In genomic region chr22:29341849-29342127, GRCh38 we compare ENCODE assay signal across 16 cellular contexts.
"Had no signal": no experiment of that assay in that cellular context is flagged by ENCODE, and none has a peak within 500 bp of the region (broad histone marks: within the 10 kb centered on the region; RNA-seq: fewer than 3 reads in every experiment).

No MANE protein-coding gene starts in this region.

- H3K4me1 Mint-ChIP-seq: endodermal cell had no signal

- H3K27me3 Mint-ChIP-seq: activated naive CD8-positive, alpha-beta T cell; natural killer cell treated with Interleukin-12 subunit alpha and Interleukin-12 subunit beta and Interleukin-15 and Interleukin-18, amount 100 ng/mL, for 72 hours; progenitor cell of endocrine pancreas had no signal

- H3K9me3 ChIP-seq: testis had no signal

- H3K9me3 Mint-ChIP-seq: activated T-cell treated with anti-CD3 and anti-CD28 coated beads, Interleukin-2, amount 50 U/mL, for 72 hours; endodermal cell; natural killer cell treated with Interleukin-12 subunit alpha and Interleukin-12 subunit beta and Interleukin-15 and Interleukin-18, amount 100 ng/mL, for 72 hours; T-helper 1 cell treated with Interleukin-12 subunit alpha and Interleukin-12 subunit beta and Interleukin-4 antibody, amounts not matched to agents 30 μg/mL and 1 μg/mL, for 36 hours had no signal

- DNase-seq: activated CD4-positive, alpha-beta T cell treated with anti-CD3 and anti-CD28 coated beads, Interleukin-2, amount 50 U/mL, for 1 hour; activated T-cell treated with anti-CD3 and anti-CD28 coated beads, Interleukin-2, amount 50 U/mL, for 72 hours; endodermal cell; foreskin fibroblast; left colon; nucleus accumbens; testis had no signal

- ATAC-seq: activated CD4-positive, CD25-positive, alpha-beta regulatory T cell treated with anti-CD3 and anti-CD28 coated beads, Interleukin-2, amount 50 U/mL, for 24 hours; activated T-cell treated with anti-CD3 and anti-CD28 coated beads, Interleukin-2, amount 50 U/mL, for 72 hours; left colon; natural killer cell treated with Interleukin-12 subunit alpha and Interleukin-12 subunit beta and Interleukin-15 and Interleukin-18, amount 100 ng/mL, for 72 hours had no signal

- H3K27me3 ChIP-seq: hepatocyte, testis had no signal

- H3K27ac Mint-ChIP-seq: activated naive CD8-positive, alpha-beta T cell; activated T-cell treated with anti-CD3 and anti-CD28 coated beads, Interleukin-2, amount 50 U/mL, for 72 hours; natural killer cell treated with Interleukin-12 subunit alpha and Interleukin-12 subunit beta and Interleukin-15 and Interleukin-18, amount 100 ng/mL, for 72 hours; progenitor cell of endocrine pancreas; T-helper 1 cell treated with Interleukin-12 subunit alpha and Interleukin-12 subunit beta and Interleukin-4 antibody, amounts not matched to agents 30 μg/mL and 1 μg/mL, for 36 hours had no signal

- H3K4me3 ChIP-seq: hepatocyte, lung, skin epidermis, testis had no signal

- H3K4me1 ChIP-seq: testis had no signal

- H3K4me2 ChIP-seq: hepatocyte had no signal

- H3K27ac ChIP-seq: epithelial cell of prostate, hepatocyte, testis had no signal

- H3K4me3 Mint-ChIP-seq: activated naive CD8-positive, alpha-beta T cell; activated T-cell treated with anti-CD3 and anti-CD28 coated beads, Interleukin-2, amount 50 U/mL, for 72 hours; endodermal cell; natural killer cell treated with Interleukin-12 subunit alpha and Interleukin-12 subunit beta and Interleukin-15 and Interleukin-18, amount 100 ng/mL, for 72 hours; T-helper 1 cell treated with Interleukin-12 subunit alpha and Interleukin-12 subunit beta and Interleukin-4 antibody, amounts not matched to agents 30 μg/mL and 1 μg/mL, for 36 hours had no signal
